21 cellular contexts compared by ENCODE assay signal in genomic region chr3:55201729-55202128, GRCh38.
"Had no signal": no experiment of that assay in that cellular context is flagged by ENCODE, and none has a peak within 500 bp of the region (broad histone marks: within the 10 kb centered on the region; RNA-seq: fewer than 3 reads in every experiment).

No MANE protein-coding gene starts in this region.

- H3K9me3 ChIP-seq: ascending aorta, Peyer's patch had no signal

- H3K36me3 ChIP-seq: ascending aorta, Peyer's patch had no signal

- ATAC-seq: activated CD4-positive, CD25-positive, alpha-beta regulatory T cell treated with anti-CD3 and anti-CD28 coated beads, Interleukin-2, amount 50 U/mL, for 24 hours; activated CD8-positive, alpha-beta memory T cell treated with anti-CD3 and anti-CD28 coated beads, Interleukin-2, amount 10 ng/mL, durations not matched to agents 7 days and 5 days; activated naive CD4-positive, alpha-beta T cell treated with anti-CD3 and anti-CD28 coated beads, Interleukin-2, amount 50 U/mL, for 72 hours; activated naive CD8-positive, alpha-beta T cell treated with anti-CD3 and anti-CD28 coated beads, Interleukin-2, amount 50 U/mL, for 24 hours had no signal

- H3K4me1 ChIP-seq: ascending aorta, Peyer's patch had no signal

- DNase-seq: activated CD4-positive, alpha-beta T cell treated with anti-CD3 and anti-CD28 coated beads for 48 hours; activated CD4-positive, alpha-beta T cell treated with anti-CD3 and anti-CD28 coated beads, Interleukin-2, amount 50 U/mL, for 4 hours; activated CD8-positive, alpha-beta memory T cell treated with anti-CD3 and anti-CD28 coated beads, Interleukin-2, amount 10 ng/mL, durations not matched to agents 7 days and 5 days; activated effector memory CD4-positive, alpha-beta T cell treated with Interleukin-2 at 50 U/mL for 16 hours; activated naive CD4-positive, alpha-beta T cell treated with Interleukin-2 at 50 U/mL for 16 hours; activated naive CD8-positive, alpha-beta T cell treated with anti-CD3 and anti-CD28 coated beads, Interleukin-2, amount 50 U/mL, for 24 hours; activated T-cell treated with anti-CD3 and anti-CD28 coated beads, Interleukin-2, amount 50 U/mL, for 24 hours; Kasumi-1; KBM-7; NCI-H1048; NCI-H146; NCI-H187 treated with DMSO at 0.1 percent for 48 hours; NCI-H2081 treated with DMSO at 0.1 percent for 48 hours; NCI-H446; NCI-H524; Peyer's patch; SHP77; T-helper 1 cell had no signal

- H3K27ac ChIP-seq: ascending aorta, Peyer's patch had no signal

- H3K4me3 ChIP-seq: ascending aorta, Peyer's patch had no signal

- H3K27me3 ChIP-seq: ascending aorta, Peyer's patch had no signal
